In the genomic region with DNA sequence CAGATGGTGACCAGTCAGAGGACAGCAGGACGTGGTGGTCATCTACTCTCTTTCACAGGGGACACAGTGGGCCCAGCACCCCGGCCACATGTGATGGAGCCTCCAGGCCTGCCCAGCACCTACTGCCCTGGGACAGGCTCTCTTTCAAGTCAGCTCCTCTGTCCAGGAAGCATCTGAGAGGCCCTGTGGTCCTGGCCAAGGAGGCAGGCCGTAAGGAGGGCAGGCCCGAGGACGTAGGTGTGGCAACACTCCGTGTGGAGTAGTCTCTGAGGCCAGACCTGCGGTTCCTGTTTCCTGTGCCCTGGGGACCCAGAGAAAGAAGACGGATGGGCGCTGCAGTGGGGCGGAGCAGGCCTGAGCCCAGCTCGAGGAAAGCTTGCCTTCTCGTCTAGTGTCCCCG, we compare ENCODE assay signal across 28 cellular contexts.
"Had no signal": no experiment of that assay in that cellular context is flagged by ENCODE, and none has a peak within 500 bp of the region (broad histone marks: within the 10 kb centered on the region; RNA-seq: fewer than 3 reads in every experiment).

No MANE protein-coding gene starts in this region.

- H3K27ac ChIP-seq: body of pancreas, cardiac muscle cell, testis, WERI-Rb-1 had no signal

- H3K4me3 Mint-ChIP-seq: activated CD4-positive, alpha-beta T cell treated with anti-CD3 and anti-CD28 coated beads, Interleukin-2, amount 10 ng/mL, durations not matched to agents 7 days and 5 days; activated CD8-positive, alpha-beta memory T cell treated with anti-CD3 and anti-CD28 coated beads, Interleukin-2, amount 10 ng/mL, durations not matched to agents 7 days and 5 days; activated CD8-positive, alpha-beta T cell treated with anti-CD3 and anti-CD28 coated beads for 36 hours; activated naive CD4-positive, alpha-beta T cell treated with anti-CD3 and anti-CD28 coated beads, Interleukin-2, amount 50 U/mL, for 24 hours; activated T-helper 1 cell treated with anti-CD3 and anti-CD28 coated beads, Interleukin-12 subunit alpha, Interleukin-12 subunit beta, Interleukin-2, Interleukin-4 antibody, amounts not matched to agents 30 ng/mL and 10 ng/mL and 1 ng/mL, durations not matched to agents 14 hours and 24 hours and 36 hours; memory B cell; nephron progenitor cell; T-cell; T-helper 2 cell treated with Interferon-gamma antibody and Interleukin-4, amounts not matched to agents 5 μg/mL and 100 μg/mL, for 36 hours had no signal

- H3K4me1 ChIP-seq: body of pancreas, testis had no signal

- H3K4me1 Mint-ChIP-seq: activated CD4-positive, alpha-beta T cell treated with anti-CD3 and anti-CD28 coated beads, Interleukin-2, amount 10 ng/mL, durations not matched to agents 7 days and 5 days; activated CD8-positive, alpha-beta memory T cell treated with anti-CD3 and anti-CD28 coated beads, Interleukin-2, amount 10 ng/mL, durations not matched to agents 7 days and 5 days; activated naive CD4-positive, alpha-beta T cell treated with anti-CD3 and anti-CD28 coated beads, Interleukin-2, amount 50 U/mL, for 24 hours; T-cell had no signal

- ATAC-seq: activated CD8-positive, alpha-beta memory T cell treated with anti-CD3 and anti-CD28 coated beads, Interleukin-2, amount 10 ng/mL, durations not matched to agents 7 days and 5 days; activated CD8-positive, alpha-beta T cell treated with anti-CD3 and anti-CD28 coated beads for 36 hours; body of pancreas; left ventricle myocardium superior; sciatic nerve; T-cell had no signal

- H3K4me3 ChIP-seq: body of pancreas, cardiac muscle cell, smooth muscle cell, testis had no signal

- H3K36me3 Mint-ChIP-seq: activated CD8-positive, alpha-beta memory T cell treated with anti-CD3 and anti-CD28 coated beads, Interleukin-2, amount 10 ng/mL, durations not matched to agents 7 days and 5 days; activated naive CD4-positive, alpha-beta T cell treated with anti-CD3 and anti-CD28 coated beads, Interleukin-2, amount 50 U/mL, for 24 hours; T-cell had no signal

- H3K9me3 ChIP-seq: body of pancreas, testis had no signal

- H3K27me3 Mint-ChIP-seq: activated CD4-positive, alpha-beta T cell treated with anti-CD3 and anti-CD28 coated beads, Interleukin-2, amount 10 ng/mL, durations not matched to agents 7 days and 5 days; activated CD8-positive, alpha-beta memory T cell treated with anti-CD3 and anti-CD28 coated beads, Interleukin-2, amount 10 ng/mL, durations not matched to agents 7 days and 5 days; activated CD8-positive, alpha-beta T cell treated with anti-CD3 and anti-CD28 coated beads for 36 hours; activated naive CD4-positive, alpha-beta T cell treated with anti-CD3 and anti-CD28 coated beads, Interleukin-2, amount 50 U/mL, for 24 hours; memory B cell; T-cell had no signal

- H3K36me3 ChIP-seq: cardiac muscle cell, WERI-Rb-1 had no signal

- H3K27me3 ChIP-seq: body of pancreas, cardiac muscle cell, testis had no signal

- H3K27ac Mint-ChIP-seq: activated CD4-positive, alpha-beta T cell treated with anti-CD3 and anti-CD28 coated beads, Interleukin-2, amount 10 ng/mL, durations not matched to agents 7 days and 5 days; activated CD8-positive, alpha-beta memory T cell treated with anti-CD3 and anti-CD28 coated beads, Interleukin-2, amount 10 ng/mL, durations not matched to agents 7 days and 5 days; activated CD8-positive, alpha-beta T cell treated with anti-CD3 and anti-CD28 coated beads for 36 hours; activated naive CD4-positive, alpha-beta T cell treated with anti-CD3 and anti-CD28 coated beads, Interleukin-2, amount 50 U/mL, for 24 hours; activated T-helper 1 cell treated with anti-CD3 and anti-CD28 coated beads, Interleukin-12 subunit alpha, Interleukin-12 subunit beta, Interleukin-2, Interleukin-4 antibody, amounts not matched to agents 30 ng/mL and 10 ng/mL and 1 ng/mL, durations not matched to agents 14 hours and 24 hours and 36 hours; memory B cell; T-cell; T-helper 2 cell treated with Interferon-gamma antibody and Interleukin-4, amounts not matched to agents 5 μg/mL and 100 μg/mL, for 36 hours had no signal

- DNase-seq: activated CD4-positive, alpha-beta T cell treated with anti-CD3 and anti-CD28 coated beads, Interleukin-2, amount 10 ng/mL, durations not matched to agents 7 days and 5 days; activated CD4-positive, CD25-positive, alpha-beta regulatory T cell treated with anti-CD3 and anti-CD28 coated beads, Interleukin-2, amount 50 U/mL, for 72 hours; activated CD8-positive, alpha-beta memory T cell treated with anti-CD3 and anti-CD28 coated beads, Interleukin-2, amount 10 ng/mL, durations not matched to agents 7 days and 5 days; activated CD8-positive, alpha-beta T cell treated with anti-CD3 and anti-CD28 coated beads for 36 hours; activated gamma-delta T cell; anterior cingulate cortex; body of pancreas; dermis blood vessel endothelial cell; effector CD8-positive, alpha-beta T cell; glutamatergic neuron; hippocampal formation; left ventricle myocardium superior; nephron progenitor cell; nucleus accumbens; stimulated activated CD4-positive, alpha-beta T cell treated with anti-CD3 and anti-CD28 coated beads, Interleukin-2, amount 100 ng/mL, for 48 hours; stimulated activated CD8-positive, alpha-beta memory T cell treated with anti-CD3 and anti-CD28 coated beads, Interleukin-4, amount 100 ng/mL, for 48 hours; stimulated activated naive CD4-positive, alpha-beta T cell; T-cell; testis; trophoblast cell; WERI-Rb-1 had no signal
